ENCODE assay signal across 1 cellular context in genomic region chr19:55552620-55553019, GRCh38.
TF ChIP-seq lines count a peak whose summit lies in the region.

No MANE protein-coding gene starts in this region.

TF ChIP-seq in H1, 55 proteins besides CTCF, POLR2A, EP300 and RAD21:
- TF ChIP-seq SIX5 (IDR thresholded peaks at IDR 0.05; ENCODE audit: low read depth, low read length) (no peak), JUND (IDR thresholded peaks at IDR 0.05; ENCODE audit: low read length) (no peak), NANOG (IDR thresholded peaks at IDR 0.05; ENCODE audit: insufficient read depth, low read depth, low read length, poor library complexity, severe bottlenecking) (no peak)
TF ChIP-seq in H1: peak in this region for 0.
